1 cellular context compared by ENCODE assay signal in the genomic region with DNA sequence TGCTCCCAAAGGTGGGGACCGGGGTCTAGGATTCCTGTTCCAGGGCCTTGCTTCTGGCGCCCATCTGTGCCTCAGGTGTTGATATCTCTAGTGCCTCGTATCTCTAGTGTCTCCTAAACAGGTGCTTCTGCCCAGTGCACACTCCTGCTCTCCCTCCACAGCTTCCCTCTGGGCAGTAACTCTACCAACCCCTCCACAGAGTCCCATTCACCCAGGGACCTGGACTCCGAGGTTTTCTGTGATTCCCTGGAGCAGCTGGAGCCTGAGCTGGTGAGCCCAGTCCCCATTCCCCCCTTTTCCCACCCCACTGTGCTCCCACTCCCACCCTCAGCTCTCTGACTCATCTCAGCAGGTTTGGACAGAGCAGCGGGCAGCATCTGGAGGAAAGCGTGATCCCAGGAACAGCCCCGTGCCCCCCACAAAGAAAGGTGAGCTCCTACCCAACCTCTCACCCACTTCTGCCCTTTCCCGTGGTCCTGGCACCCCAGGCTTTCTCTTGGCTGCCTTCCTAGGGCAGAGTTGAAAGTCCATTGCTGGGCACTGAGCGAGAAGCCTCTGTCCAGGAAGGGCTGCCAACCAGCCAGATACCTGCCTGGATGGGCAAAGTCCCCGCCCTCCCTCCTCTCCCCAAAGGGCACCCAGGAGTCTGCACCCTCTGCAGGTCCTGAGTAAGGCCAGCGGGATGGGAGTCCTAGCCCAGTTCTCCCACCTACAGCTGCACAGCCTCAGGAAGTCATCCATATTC.
TF ChIP-seq lines count a peak whose summit lies in the region.

No MANE protein-coding gene starts in this region.

TF ChIP-seq in liver, 16 proteins besides CTCF, POLR2A, EP300 and RAD21:
- TF ChIP-seq FOXA1 (IDR thresholded peaks at IDR 0.05) (peak; percentile 48), TAF1 (conservative IDR thresholded peaks at IDR 0.05) (no peak), RXRA (IDR thresholded peaks at IDR 0.05) (peak; percentile 98 to 99), SP1 (IDR thresholded peaks at IDR 0.05) (peak; percentile 100), FOXA2 (IDR thresholded peaks at IDR 0.05) (peak; percentile 26), HNF4G (IDR thresholded peaks at IDR 0.05) (peak; percentile 99), HNF4A (conservative IDR thresholded peaks at IDR 0.05) (peak; percentile 99 to 100), EGR1 (IDR thresholded peaks at IDR 0.05; ENCODE audit: low read depth in 2 of 2) (peak in 1 of 2 donors; percentile 68), NR2F2 (IDR thresholded peaks at IDR 0.05) (peak; percentile 85), GABPA (IDR thresholded peaks at IDR 0.05 in 1 of 2, conservative IDR thresholded peaks at IDR 0.05 in 1 of 2) (peak in 1 of 2 donors; percentile 23), JUND (IDR thresholded peaks at IDR 0.05) (peak in 1 of 2 donors; percentile 82), YY1 (IDR thresholded peaks at IDR 0.05) (peak; percentile 75)
- TF ChIP-seq, protein P1, sequence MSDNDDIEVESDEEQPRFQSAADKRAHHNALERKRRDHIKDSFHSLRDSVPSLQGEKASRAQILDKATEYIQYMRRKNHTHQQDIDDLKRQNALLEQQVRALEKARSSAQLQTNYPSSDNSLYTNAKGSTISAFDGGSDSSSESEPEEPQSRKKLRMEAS (IDR thresholded peaks at IDR 0.05): peak; percentile 89
- TF ChIP-seq, protein P2, sequence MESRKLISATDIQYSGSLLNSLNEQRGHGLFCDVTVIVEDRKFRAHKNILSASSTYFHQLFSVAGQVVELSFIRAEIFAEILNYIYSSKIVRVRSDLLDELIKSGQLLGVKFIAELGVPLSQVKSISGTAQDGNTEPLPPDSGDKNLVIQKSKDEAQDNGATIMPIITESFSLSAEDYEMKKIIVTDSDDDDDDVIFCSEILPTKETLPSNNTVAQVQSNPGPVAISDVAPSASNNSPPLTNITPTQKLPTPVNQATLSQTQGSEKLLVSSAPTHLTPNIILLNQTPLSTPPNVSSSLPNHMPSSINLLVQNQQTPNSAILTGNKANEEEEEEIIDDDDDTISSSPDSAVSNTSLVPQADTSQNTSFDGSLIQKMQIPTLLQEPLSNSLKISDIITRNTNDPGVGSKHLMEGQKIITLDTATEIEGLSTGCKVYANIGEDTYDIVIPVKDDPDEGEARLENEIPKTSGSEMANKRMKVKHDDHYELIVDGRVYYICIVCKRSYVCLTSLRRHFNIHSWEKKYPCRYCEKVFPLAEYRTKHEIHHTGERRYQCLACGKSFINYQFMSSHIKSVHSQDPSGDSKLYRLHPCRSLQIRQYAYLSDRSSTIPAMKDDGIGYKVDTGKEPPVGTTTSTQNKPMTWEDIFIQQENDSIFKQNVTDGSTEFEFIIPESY (IDR thresholded peaks at IDR 0.05): peak; percentile 84
- TF ChIP-seq, protein P3, sequence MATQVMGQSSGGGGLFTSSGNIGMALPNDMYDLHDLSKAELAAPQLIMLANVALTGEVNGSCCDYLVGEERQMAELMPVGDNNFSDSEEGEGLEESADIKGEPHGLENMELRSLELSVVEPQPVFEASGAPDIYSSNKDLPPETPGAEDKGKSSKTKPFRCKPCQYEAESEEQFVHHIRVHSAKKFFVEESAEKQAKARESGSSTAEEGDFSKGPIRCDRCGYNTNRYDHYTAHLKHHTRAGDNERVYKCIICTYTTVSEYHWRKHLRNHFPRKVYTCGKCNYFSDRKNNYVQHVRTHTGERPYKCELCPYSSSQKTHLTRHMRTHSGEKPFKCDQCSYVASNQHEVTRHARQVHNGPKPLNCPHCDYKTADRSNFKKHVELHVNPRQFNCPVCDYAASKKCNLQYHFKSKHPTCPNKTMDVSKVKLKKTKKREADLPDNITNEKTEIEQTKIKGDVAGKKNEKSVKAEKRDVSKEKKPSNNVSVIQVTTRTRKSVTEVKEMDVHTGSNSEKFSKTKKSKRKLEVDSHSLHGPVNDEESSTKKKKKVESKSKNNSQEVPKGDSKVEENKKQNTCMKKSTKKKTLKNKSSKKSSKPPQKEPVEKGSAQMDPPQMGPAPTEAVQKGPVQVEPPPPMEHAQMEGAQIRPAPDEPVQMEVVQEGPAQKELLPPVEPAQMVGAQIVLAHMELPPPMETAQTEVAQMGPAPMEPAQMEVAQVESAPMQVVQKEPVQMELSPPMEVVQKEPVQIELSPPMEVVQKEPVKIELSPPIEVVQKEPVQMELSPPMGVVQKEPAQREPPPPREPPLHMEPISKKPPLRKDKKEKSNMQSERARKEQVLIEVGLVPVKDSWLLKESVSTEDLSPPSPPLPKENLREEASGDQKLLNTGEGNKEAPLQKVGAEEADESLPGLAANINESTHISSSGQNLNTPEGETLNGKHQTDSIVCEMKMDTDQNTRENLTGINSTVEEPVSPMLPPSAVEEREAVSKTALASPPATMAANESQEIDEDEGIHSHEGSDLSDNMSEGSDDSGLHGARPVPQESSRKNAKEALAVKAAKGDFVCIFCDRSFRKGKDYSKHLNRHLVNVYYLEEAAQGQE (IDR thresholded peaks at IDR 0.05): peak; percentile 92
- TF ChIP-seq, protein P4, sequence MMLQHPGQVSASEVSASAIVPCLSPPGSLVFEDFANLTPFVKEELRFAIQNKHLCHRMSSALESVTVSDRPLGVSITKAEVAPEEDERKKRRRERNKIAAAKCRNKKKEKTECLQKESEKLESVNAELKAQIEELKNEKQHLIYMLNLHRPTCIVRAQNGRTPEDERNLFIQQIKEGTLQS (IDR thresholded peaks at IDR 0.05): peak; percentile 48
